24 cellular contexts compared by ENCODE assay signal in genomic region chr20:32600681-32601237, GRCh38. TPM values are rescaled to one million over a fixed set of nuclear protein-coding genes. Genes with fewer than 3 reads are reported as not detected.
A peak's percentile ranks its signal among the peaks of the same experiment; 100 is the strongest.
DNase-seq lines count a peak whose midpoint lies in the region; ATAC-seq and TF ChIP-seq lines count a peak whose summit lies in the region.
"Had no signal": no experiment of that assay in that cellular context is flagged by ENCODE, and none has a peak within 500 bp of the region (broad histone marks: within the 10 kb centered on the region; RNA-seq: fewer than 3 reads in every experiment).

No MANE protein-coding gene starts in this region.

- CTCF ChIA-PET in MCF 10A (lab: Yijun Ruan, JAX): interaction anchor here (0.5 kb wide), 1 partner anchor 209 kb away, joined by 6 read pairs; no protein-coding TSS in a partner anchor
- CTCF ChIA-PET in naive thymus-derived CD4-positive, alpha-beta T cell (lab: Charles Lee): no interaction called here

- H3K9me3 ChIP-seq in breast epithelium (no peaks in the 10 kb centered on the region), aorta (ENCODE audit: control insufficient read depth, low read length) (no peaks in the 10 kb centered on the region)
- H3K9me3 ChIP-seq in naive thymus-derived CD4-positive, alpha-beta T cell (ENCODE audit: control insufficient read depth in 2 of 3, low read length in 3 of 3): no peaks in the 10 kb centered on the region
- H3K9me3 ChIP-seq: BLaER1, MG63, SJSA1 had no signal

- H3K4me3 ChIP-seq in breast epithelium (no peak overlapping the region), aorta (ENCODE audit: low read length in 2 of 2) (no peak overlapping the region), coronary artery (no peak overlapping the region)
- no peak overlapping the region for H3K4me3 ChIP-seq in naive thymus-derived CD4-positive, alpha-beta T cell (ENCODE audit: low read length)
- H3K4me3 ChIP-seq: BLaER1, MG63, SJSA1 had no signal

- H3K27me3 ChIP-seq in breast epithelium: no peaks in the 10 kb centered on the region
- H3K27me3 ChIP-seq in aorta (ENCODE audit: control insufficient read depth in 1 of 2, insufficient read depth in 2 of 2, low read length in 1 of 2): no peaks in the 10 kb centered on the region
- no peaks in the 10 kb centered on the region for H3K27me3 ChIP-seq in naive thymus-derived CD4-positive, alpha-beta T cell (ENCODE audit: control insufficient read depth in 2 of 2, insufficient read depth in 2 of 2, low read length in 2 of 2)
- H3K27me3 ChIP-seq: BLaER1, MG63, SJSA1 had no signal

- no peak overlapping the region for H3K4me3 Mint-ChIP-seq in MCF 10A (ENCODE audit: unreplicated experiment)
- H3K4me3 Mint-ChIP-seq in naive thymus-derived CD4-positive, alpha-beta T cell: no peak overlapping the region
- H3K4me3 Mint-ChIP-seq: CD8-positive, alpha-beta T cell; IgD-negative memory B cell had no signal

- no peaks in the 10 kb centered on the region for H3K4me1 Mint-ChIP-seq in MCF 10A (ENCODE audit: insufficient read depth, unreplicated experiment)
- H3K4me1 Mint-ChIP-seq in naive thymus-derived CD4-positive, alpha-beta T cell: peaks cover 0 to 9% (median 0%) of the 10 kb centered on the region in 7 donors

- no peaks in the 10 kb centered on the region for H3K27me3 Mint-ChIP-seq in MCF 10A (ENCODE audit: insufficient read depth, unreplicated experiment)
- no peaks in the 10 kb centered on the region for H3K27me3 Mint-ChIP-seq in naive thymus-derived CD4-positive, alpha-beta T cell
- H3K27me3 Mint-ChIP-seq: IgD-negative memory B cell had no signal

- H3K27ac Mint-ChIP-seq in MCF 10A (ENCODE audit: low read depth, unreplicated experiment): no peak overlapping the region
- no peak overlapping the region for H3K27ac Mint-ChIP-seq in naive thymus-derived CD4-positive, alpha-beta T cell
- H3K27ac Mint-ChIP-seq: CD8-positive, alpha-beta T cell; IgD-negative memory B cell had no signal

- H3K36me3 Mint-ChIP-seq in MCF 10A (ENCODE audit: insufficient read depth, unreplicated experiment): no peaks in the 10 kb centered on the region
- no peaks in the 10 kb centered on the region for H3K36me3 Mint-ChIP-seq in naive thymus-derived CD4-positive, alpha-beta T cell
- H3K36me3 Mint-ChIP-seq: CD8-positive, alpha-beta T cell; IgD-negative memory B cell had no signal

- TF ChIP-seq CTCF in MCF 10A (IDR thresholded peaks at IDR 0.05; ENCODE audit: unreplicated experiment) (no peak), breast epithelium (IDR thresholded peaks at IDR 0.05) (no peak), coronary artery (IDR thresholded peaks at IDR 0.05) (no peak)

- H3K4me1 ChIP-seq in breast epithelium: no peaks in the 10 kb centered on the region
- no peaks in the 10 kb centered on the region for H3K4me1 ChIP-seq in aorta (ENCODE audit: control insufficient read depth in 1 of 2, insufficient read depth in 2 of 2, low read length in 2 of 2)
- no peaks in the 10 kb centered on the region for H3K4me1 ChIP-seq in naive thymus-derived CD4-positive, alpha-beta T cell (ENCODE audit: control insufficient read depth in 2 of 2, insufficient read depth in 2 of 2, low read length in 2 of 2)
- H3K4me1 ChIP-seq: SJSA1 had no signal

- WGBS in aorta, 2 donors: 76 to 89% methylated on average over 7 of the region's 7 CpGs

- intact Hi-C loops in MCF 10A (cut with micrococcal nuclease): no loop called here
- intact Hi-C loops in breast epithelium (cut with DNase I; ENCODE audit: low total_unique reads): no loop called here
- intact Hi-C loops in aorta (cut with DNase I): no loop called here
- intact Hi-C loops in naive thymus-derived CD4-positive, alpha-beta T cell (cut with micrococcal nuclease): no loop called here

- peak; percentile 25 for ATAC-seq in esophagus mucosa
- peak; percentile 8 for ATAC-seq in aorta (ENCODE audit: low FRiP score)
- ATAC-seq in naive thymus-derived CD4-positive, alpha-beta T cell: no peak
- ATAC-seq: CD8-positive, alpha-beta T cell; Panc1 had no signal

- no TSS peak for BruUV-seq in MCF 10A (replicated peaks; lab: Mats Ljungman, UMichigan)

- no peak overlapping the region for H3K27ac ChIP-seq in breast epithelium
- H3K27ac ChIP-seq in aorta (ENCODE audit: low read depth in 1 of 2, low read length in 2 of 2): no peak overlapping the region
- no peak overlapping the region for H3K27ac ChIP-seq in coronary artery
- no peak overlapping the region for H3K27ac ChIP-seq in naive thymus-derived CD4-positive, alpha-beta T cell (ENCODE audit: low read depth, low read length)
- H3K27ac ChIP-seq: 22Rv1, HL-60, SJSA1 had no signal

- TF ChIP-seq POLR2A in breast epithelium (IDR thresholded peaks at IDR 0.05): no peak

- POLR2A ChIA-PET in MCF 10A (lab: Yijun Ruan, JAX): interaction anchor here (1.0 kb wide), 1 partner anchor 15 kb away, joined by 3 read pairs; no protein-coding TSS in a partner anchor
- POLR2A ChIA-PET in naive thymus-derived CD4-positive, alpha-beta T cell (lab: Charles Lee): no interaction called here

- H3K36me3 ChIP-seq in breast epithelium: no peaks in the 10 kb centered on the region
- no peaks in the 10 kb centered on the region for H3K36me3 ChIP-seq in aorta (ENCODE audit: control insufficient read depth in 1 of 2, insufficient read depth in 2 of 2, low read length in 1 of 2)
- H3K36me3 ChIP-seq in naive thymus-derived CD4-positive, alpha-beta T cell (ENCODE audit: control insufficient read depth in 2 of 3, insufficient read depth in 3 of 3, low read length in 3 of 3): no peaks in the 10 kb centered on the region
- H3K36me3 ChIP-seq: BLaER1, MG63, SJSA1 had no signal

- DNase-seq in MCF 10A (ENCODE audit: unreplicated experiment) (peak; percentile 34), breast epithelium (ENCODE audit: low spot score in 2 of 2) (no peak), HPDE6-E6E7 (ENCODE audit: extremely low spot score) (peak; percentile 71), aorta (no peak), NCI-H345 (lab: John Stamatoyannopoulos, UW) (no peak), coronary artery (ENCODE audit: low spot score) (no peak)
- no peak for DNase-seq in naive thymus-derived CD4-positive, alpha-beta T cell
- DNase-seq: Calu3; CD8-positive, alpha-beta T cell; EL; H7; Karpas-422; MG63; NCI-H1048; NCI-H1436 treated with DMSO at 0.1 percent for 48 hours; NCI-H2029; NCI-H2171 had no signal

- no peaks in the 10 kb centered on the region for H3K9me3 Mint-ChIP-seq in MCF 10A (ENCODE audit: unreplicated experiment)
- H3K9me3 Mint-ChIP-seq in naive thymus-derived CD4-positive, alpha-beta T cell: no peaks in the 10 kb centered on the region
- H3K9me3 Mint-ChIP-seq: CD8-positive, alpha-beta T cell; IgD-negative memory B cell had no signal

RNA-seq across cellular contexts. Expression of gene NOL4L, which starts 15.6 kb away (rescaled TPM):
- 3.3 and 4.6 TPM in 2 replicates for total RNA-seq in MCF 10A (2022)
- 10 to 100 TPM in 2 of 3 donors, 1 to 10 TPM in 1; 3.7 to 18.4 (median 15.8) TPM for total RNA-seq in breast epithelium
- 2.0 TPM for total RNA-seq in esophagus mucosa
- total RNA-seq in aorta: 10 to 100 TPM; 13.0 to 29.5 TPM
- 1 to 10 TPM; 2.3 to 3.0 TPM for polyA plus RNA-seq in aorta
- 10 to 100 TPM; 29.4 to 81.9 (median 74.6) TPM for total RNA-seq in naive thymus-derived CD4-positive, alpha-beta T cell
- 10 to 100 TPM; 17.3 to 23.5 TPM for polyA plus RNA-seq in naive thymus-derived CD4-positive, alpha-beta T cell

Comparison
In these comparisons a context has a peak if more than half of its experiments do, and no peak if none do; other contexts are left out.
1. DNase-seq: peak in MCF 10A (single experiment) and HPDE6-E6E7 (single experiment); none in breast epithelium (0 of 2), aorta (0 of 2), NCI-H345 (single experiment), coronary artery (single experiment) and naive thymus-derived CD4-positive, alpha-beta T cell (0 of 9).